28 cellular contexts compared by ENCODE assay signal in genomic region chr19:17165715-17166114, GRCh38.
"Had no signal": no experiment of that assay in that cellular context is flagged by ENCODE, and none has a peak within 500 bp of the region (broad histone marks: within the 10 kb centered on the region; RNA-seq: fewer than 3 reads in every experiment).

No MANE protein-coding gene starts in this region.

- H3K4me3 ChIP-seq: stomach, suprapubic skin, testis, thoracic aorta, thyroid gland, tibial artery, tibial nerve, transverse colon, upper lobe of left lung, upper lobe of right lung, uterus, vagina had no signal

- DNase-seq: stimulated activated CD4-positive, alpha-beta T cell treated with anti-CD3 and anti-CD28 coated beads, Interleukin-2, amount 100 ng/mL, for 48 hours; stimulated activated CD4-positive, alpha-beta T cell treated with anti-CD3 and anti-CD28 coated beads, Interleukin-4, amount 100 ng/mL, for 1 hour; stimulated activated CD4-positive, alpha-beta T cell treated with anti-CD3 and anti-CD28 coated beads, Interleukin-4, amount 100 ng/mL, for 24 hours; stimulated activated CD4-positive, alpha-beta T cell treated with anti-CD3 and anti-CD28 coated beads, Interleukin-4, amount 100 ng/mL, for 4 hours; stimulated activated CD8-positive, alpha-beta memory T cell treated with anti-CD3 and anti-CD28 coated beads, Interleukin-4, amount 100 ng/mL, for 48 hours; stimulated activated naive B cell treated with anti-CD40 and anti-IgM and Interleukin-4, amounts not matched to agents 10 μg/mL and 1 μg/mL and 100 μg/mL, for 72 hours; stimulated activated naive CD4-positive, alpha-beta T cell; stimulated activated naive CD4-positive, alpha-beta T cell treated with Interleukin-2 at 50 U/mL for 16 hours; stimulated activated naive CD8-positive, alpha-beta T cell treated with anti-CD3 and anti-CD28 coated beads, Interleukin-15, amount 100 ng/mL, for 72 hours; stimulated activated naive CD8-positive, alpha-beta T cell treated with anti-CD3 and anti-CD28 coated beads, Interleukin-15, Interleukin-2, amounts not matched to agents 100 U/mL and 50 U/mL, for 24 hours; stomach; substantia nigra; testis; thyroid gland; tibial artery; transverse colon; upper lobe of left lung; upper lobe of right lung; uterus had no signal

- H3K27ac Mint-ChIP-seq: stimulated activated effector memory CD8-positive, alpha-beta T cell treated with anti-CD3 and anti-CD28 coated beads, Interleukin-12 subunit alpha, Interleukin-12 subunit beta, amount 100 ng/mL, for 72 hours; stimulated activated memory B cell treated with anti-CD40 and anti-IgM and Interleukin-4, amounts not matched to agents 10 μg/mL and 1 μg/mL and 100 μg/mL, for 72 hours; stimulated activated naive B cell treated with anti-CD40 and anti-IgM and Interleukin-4, amounts not matched to agents 10 μg/mL and 1 μg/mL and 100 μg/mL, for 72 hours; stimulated activated naive CD8-positive, alpha-beta T cell treated with anti-CD3 and anti-CD28 coated beads, Interleukin-15, amount 100 ng/mL, for 72 hours; stimulated activated naive CD8-positive, alpha-beta T cell treated with anti-CD3 and anti-CD28 coated beads, Interleukin-15, Interleukin-2, amounts not matched to agents 100 ng/mL and 50 ng/mL, for 24 hours; type B pancreatic cell had no signal

- H3K36me3 Mint-ChIP-seq: stimulated activated effector memory CD8-positive, alpha-beta T cell treated with anti-CD3 and anti-CD28 coated beads, Interleukin-12 subunit alpha, Interleukin-12 subunit beta, amount 100 ng/mL, for 72 hours had no signal

- H3K27me3 ChIP-seq: stomach, suprapubic skin, testis, thyroid gland, tibial artery, tibial nerve, transverse colon, upper lobe of left lung, upper lobe of right lung, uterus, vagina had no signal

- H3K9me3 ChIP-seq: stomach, suprapubic skin, testis, thoracic aorta, thyroid gland, tibial artery, transverse colon, upper lobe of right lung, uterus, vagina had no signal

- H3K4me3 Mint-ChIP-seq: stimulated activated effector memory CD8-positive, alpha-beta T cell treated with anti-CD3 and anti-CD28 coated beads, Interleukin-12 subunit alpha, Interleukin-12 subunit beta, amount 100 ng/mL, for 72 hours; stimulated activated memory B cell treated with anti-CD40 and anti-IgM and Interleukin-4, amounts not matched to agents 10 μg/mL and 1 μg/mL and 100 μg/mL, for 72 hours; stimulated activated naive B cell treated with anti-CD40 and anti-IgM and Interleukin-4, amounts not matched to agents 10 μg/mL and 1 μg/mL and 100 μg/mL, for 72 hours; stimulated activated naive CD8-positive, alpha-beta T cell treated with anti-CD3 and anti-CD28 coated beads, Interleukin-15, amount 100 ng/mL, for 72 hours; stimulated activated naive CD8-positive, alpha-beta T cell treated with anti-CD3 and anti-CD28 coated beads, Interleukin-15, Interleukin-2, amounts not matched to agents 100 ng/mL and 50 ng/mL, for 24 hours; type B pancreatic cell had no signal

- H3K9me3 Mint-ChIP-seq: stimulated activated effector memory CD8-positive, alpha-beta T cell treated with anti-CD3 and anti-CD28 coated beads, Interleukin-12 subunit alpha, Interleukin-12 subunit beta, amount 100 ng/mL, for 72 hours; stimulated activated memory B cell treated with anti-CD40 and anti-IgM and Interleukin-4, amounts not matched to agents 10 μg/mL and 1 μg/mL and 100 μg/mL, for 72 hours; stimulated activated naive B cell treated with anti-CD40 and anti-IgM and Interleukin-4, amounts not matched to agents 10 μg/mL and 1 μg/mL and 100 μg/mL, for 72 hours; stimulated activated naive CD8-positive, alpha-beta T cell treated with anti-CD3 and anti-CD28 coated beads, Interleukin-15, amount 100 ng/mL, for 72 hours; stimulated activated naive CD8-positive, alpha-beta T cell treated with anti-CD3 and anti-CD28 coated beads, Interleukin-15, Interleukin-2, amounts not matched to agents 100 ng/mL and 50 ng/mL, for 24 hours; type B pancreatic cell had no signal

- H3K36me3 ChIP-seq: uterus had no signal

- FAIRE-seq: urothelium cell line had no signal

- H3K27me3 Mint-ChIP-seq: stimulated activated memory B cell treated with anti-CD40 and anti-IgM and Interleukin-4, amounts not matched to agents 10 μg/mL and 1 μg/mL and 100 μg/mL, for 72 hours; stimulated activated naive B cell treated with anti-CD40 and anti-IgM and Interleukin-4, amounts not matched to agents 10 μg/mL and 1 μg/mL and 100 μg/mL, for 72 hours; stimulated activated naive CD8-positive, alpha-beta T cell treated with anti-CD3 and anti-CD28 coated beads, Interleukin-15, amount 100 ng/mL, for 72 hours; stimulated activated naive CD8-positive, alpha-beta T cell treated with anti-CD3 and anti-CD28 coated beads, Interleukin-15, Interleukin-2, amounts not matched to agents 100 ng/mL and 50 ng/mL, for 24 hours; type B pancreatic cell had no signal

- ATAC-seq: stimulated activated effector memory CD8-positive, alpha-beta T cell treated with anti-CD3 and anti-CD28 coated beads, Interleukin-12 subunit alpha, Interleukin-12 subunit beta, amount 100 ng/mL, for 72 hours; stimulated activated memory B cell treated with anti-CD40 and anti-IgM and Interleukin-4, amounts not matched to agents 10 μg/mL and 1 μg/mL and 100 μg/mL, for 72 hours; stimulated activated naive B cell treated with anti-CD40 and anti-IgM and Interleukin-4, amounts not matched to agents 10 μg/mL and 1 μg/mL and 100 μg/mL, for 72 hours; stimulated activated naive CD8-positive, alpha-beta T cell treated with anti-CD3 and anti-CD28 coated beads, Interleukin-15, amount 100 ng/mL, for 72 hours; stimulated activated naive CD8-positive, alpha-beta T cell treated with anti-CD3 and anti-CD28 coated beads, Interleukin-15, Interleukin-2, amounts not matched to agents 100 U/mL and 50 U/mL, for 24 hours; upper lobe of right lung had no signal

- H3K27ac ChIP-seq: stomach, suprapubic skin, testis, thoracic aorta, thyroid gland, tibial artery, tibial nerve, transverse colon, upper lobe of left lung, upper lobe of right lung, uterus, vagina had no signal

- H3K4me1 ChIP-seq: stomach, suprapubic skin, testis, thyroid gland, tibial artery, tibial nerve, transverse colon, upper lobe of left lung, upper lobe of right lung, uterus, vagina had no signal

- H3K4me1 Mint-ChIP-seq: stimulated activated effector memory CD8-positive, alpha-beta T cell treated with anti-CD3 and anti-CD28 coated beads, Interleukin-12 subunit alpha, Interleukin-12 subunit beta, amount 100 ng/mL, for 72 hours had no signal
